Comparison of ENCODE assay signal across 8 cellular contexts in genomic region chr1:247357781-247358211, GRCh38. TPM values are rescaled to one million over a fixed set of nuclear protein-coding genes. Genes with fewer than 3 reads are reported as not detected.
DNase-seq lines count a peak whose midpoint lies in the region; ATAC-seq and TF ChIP-seq lines count a peak whose summit lies in the region.

No MANE protein-coding gene starts in this region.

- no peaks in the 10 kb centered on the region for H3K36me3 Mint-ChIP-seq in activated naive CD4-positive, alpha-beta T cell treated with anti-CD3 and anti-CD28 coated beads, Interleukin-2, amount 10 ng/mL, durations not matched to agents 7 days and 5 days

- H3K27ac Mint-ChIP-seq in activated naive CD4-positive, alpha-beta T cell treated with anti-CD3 and anti-CD28 coated beads, Interleukin-2, amount 10 ng/mL, durations not matched to agents 7 days and 5 days, result no peak overlapping the region

- DNase-seq in GM19240 (ENCODE audit: insufficient read length, low spot score) (peak; percentile 30), fibroblast of villous mesenchyme (ENCODE audit: low read depth) (peak; percentile 98), SIG-M5 treated with dmso at 0.1 percent for 504 hours (lab: John Stamatoyannopoulos, UW; ENCODE audit: unreplicated experiment) (no peak), NCI-H1417 (lab: John Stamatoyannopoulos, UW) (no peak)
- no peak for DNase-seq in central memory CD4-positive, alpha-beta T cell
- no peak for DNase-seq in activated naive CD4-positive, alpha-beta T cell treated with anti-CD3 and anti-CD28 coated beads, Interleukin-2, amount 10 ng/mL, durations not matched to agents 7 days and 5 days

- H3K4me3 Mint-ChIP-seq in activated naive CD4-positive, alpha-beta T cell treated with anti-CD3 and anti-CD28 coated beads, Interleukin-2, amount 10 ng/mL, durations not matched to agents 7 days and 5 days, result no peak overlapping the region

- no peaks in the 10 kb centered on the region for H3K4me1 Mint-ChIP-seq in activated naive CD4-positive, alpha-beta T cell treated with anti-CD3 and anti-CD28 coated beads, Interleukin-2, amount 10 ng/mL, durations not matched to agents 7 days and 5 days

- H3K27me3 ChIP-seq in ACC112 (ENCODE audit: insufficient read depth, low read length), result no peaks in the 10 kb centered on the region

- H3K4me1 ChIP-seq in ACC112 (ENCODE audit: control insufficient read depth, insufficient read depth, low read length, unreplicated experiment), result peaks cover 24% of the 10 kb centered on the region

- peak; percentile 88 for ATAC-seq in HG03097 (IDR thresholded peaks at IDR 0.05; ENCODE audit: low FRiP score, unreplicated experiment)

- peaks cover 3% of the 10 kb centered on the region for H3K9me3 Mint-ChIP-seq in activated naive CD4-positive, alpha-beta T cell treated with anti-CD3 and anti-CD28 coated beads, Interleukin-2, amount 10 ng/mL, durations not matched to agents 7 days and 5 days

- TF ChIP-seq CTCF in fibroblast of villous mesenchyme (IDR thresholded peaks at IDR 0.05; ENCODE audit: insufficient read depth, low read depth, low read length), result no peak

- no peak overlapping the region for H2AFZ ChIP-seq in ACC112 (ENCODE audit: low read length, unreplicated experiment)

- H3K79me2 ChIP-seq in ACC112 (ENCODE audit: control insufficient read depth, insufficient read depth, low read length, unreplicated experiment), result no peaks in the 10 kb centered on the region

- CTCF ChIA-PET in activated naive CD4-positive, alpha-beta T cell treated with anti-CD3 and anti-CD28 coated beads, Interleukin-2, amount 10 ng/mL, durations not matched to agents 7 days and 5 days (lab: Charles Lee), result no interaction called here

- peaks cover 23% of the 10 kb centered on the region for H3K27me3 Mint-ChIP-seq in activated naive CD4-positive, alpha-beta T cell treated with anti-CD3 and anti-CD28 coated beads, Interleukin-2, amount 10 ng/mL, durations not matched to agents 7 days and 5 days

- H3K4me3 ChIP-seq in ACC112 (ENCODE audit: low read depth, low read length) (no peak overlapping the region), fibroblast of villous mesenchyme (ENCODE audit: low read depth, low read length) (no peak overlapping the region)

- H3K27ac ChIP-seq in ACC112 (ENCODE audit: low read depth, low read length), result peak overlapping the region; percentile 73; the same call in 1 of the 2 replicates

- H3K36me3 ChIP-seq in ACC112 (ENCODE audit: insufficient read depth, low read length), result no peaks in the 10 kb centered on the region

RNA-seq across cellular contexts. Expression of gene ZNF496, which starts 26.1 kb away (rescaled TPM):
- 19.4 and 27.4 TPM in 2 replicates for total RNA-seq in fibroblast of villous mesenchyme

RNA-seq across cellular contexts. Expression of gene NLRP3, which starts 58.2 kb away (rescaled TPM):
- total RNA-seq in fibroblast of villous mesenchyme, result 0.43 and 0.97 TPM in 2 replicates

Comparison
In these comparisons a context has a peak if more than half of its experiments do, and no peak if none do; other contexts are left out.
1. DNase-seq: peak in GM19240 (single experiment) and fibroblast of villous mesenchyme (single experiment); none in SIG-M5 treated with dmso at 0.1 percent for 504 hours (single experiment), central memory CD4-positive, alpha-beta T cell (single experiment), NCI-H1417 (0 of 3) and activated naive CD4-positive, alpha-beta T cell treated with anti-CD3 and anti-CD28 coated beads, Interleukin-2, amount 10 ng/mL, durations not matched to agents 7 days and 5 days (single experiment).